In genomic region chr7:134755422-134756022, GRCh38 we compare ENCODE assay signal across 8 cellular contexts. TPM values are rescaled to one million over a fixed set of nuclear protein-coding genes. Genes with fewer than 3 reads are reported as not detected.
DNase-seq lines count a peak whose midpoint lies in the region; ATAC-seq and TF ChIP-seq lines count a peak whose summit lies in the region.

No MANE protein-coding gene starts in this region.

- no peaks in the 10 kb centered on the region for H3K9me3 ChIP-seq in thoracic aorta

- peaks cover 8 to 49% of the 10 kb centered on the region in 2 donors for H3K4me1 ChIP-seq in thoracic aorta (ENCODE audit: control insufficient read depth in 1 of 2, low read depth in 2 of 2)

- H3K36me3 ChIP-seq in thoracic aorta, result no peaks in the 10 kb centered on the region

- no peak for ATAC-seq in thoracic aorta (ENCODE audit: insufficient number of reproducible peaks, low FRiP score, low read depth)
- ATAC-seq in HG03378 (IDR thresholded peaks at IDR 0.05; ENCODE audit: unreplicated experiment), result no peak

- DNase-seq in activated gamma-delta T cell treated with Interleukin-2 at 50 U/mL for 16 hours, result peak; percentile 20
- no peak for DNase-seq in activated gamma-delta T cell (lab: John Stamatoyannopoulos, UW)
- peak; percentile 22 for DNase-seq in activated T-cell treated with anti-CD3 and anti-CD28 coated beads for 4 hours
- peak; percentile 14 for DNase-seq in hepatic stellate cell (ENCODE audit: low spot score)
- no peak for DNase-seq in thoracic aorta (ENCODE audit: low spot score)
- no peak for DNase-seq in LoVo (ENCODE audit: low spot score)
- DNase-seq in NCI-H2171 treated with DMSO at 0.1 percent for 48 hours (lab: John Stamatoyannopoulos, UW), result no peak

- H3K4me3 ChIP-seq in thoracic aorta, result no peak overlapping the region

- peak; percentile 60 for TF ChIP-seq CTCF in thoracic aorta (IDR thresholded peaks at IDR 0.05)

- H3K27ac ChIP-seq in thoracic aorta, result no peak overlapping the region

- no peaks in the 10 kb centered on the region for H3K27me3 ChIP-seq in thoracic aorta (replicated peaks; ENCODE audit: insufficient read depth)

RNA-seq across cellular contexts. Expression of gene CALD1, which starts 23.9 kb away (rescaled TPM):
- 1,000 to 10,000 TPM in 1 of 2 donors, 100 to 1,000 TPM in 1; 912 to 1,038 TPM for total RNA-seq in thoracic aorta

Comparison
In these comparisons a context has a peak if more than half of its experiments do, and no peak if none do; other contexts are left out.
1. DNase-seq: peak in activated gamma-delta T cell treated with Interleukin-2 at 50 U/mL for 16 hours (single experiment), activated T-cell treated with anti-CD3 and anti-CD28 coated beads for 4 hours (single experiment) and hepatic stellate cell (single experiment); none in activated gamma-delta T cell (single experiment), thoracic aorta (single experiment), LoVo (single experiment) and NCI-H2171 treated with DMSO at 0.1 percent for 48 hours (single experiment).